Comparison of ENCODE assay signal across 7 cellular contexts in genomic region chr1:231319080-231319479, GRCh38.
"Had no signal": no experiment of that assay in that cellular context is flagged by ENCODE, and none has a peak within 500 bp of the region (broad histone marks: within the 10 kb centered on the region; RNA-seq: fewer than 3 reads in every experiment).

No MANE protein-coding gene starts in this region.

- FAIRE-seq: H1, H54, HTR-8/SVneo had no signal

- H2AFZ ChIP-seq: GM23338 had no signal

- H3K27ac Mint-ChIP-seq: GM23338, H9 had no signal

- H3K4me3 Mint-ChIP-seq: GM23338, H9, IgD-negative memory B cell had no signal

- H3K4me3 ChIP-seq: GM23338 had no signal

- H3K4me2 ChIP-seq: GM23338 had no signal

- H3K9me3 Mint-ChIP-seq: GM23338, H9, IgD-negative memory B cell had no signal

- ATAC-seq: GM23338 had no signal

- H3K27me3 Mint-ChIP-seq: IgD-negative memory B cell had no signal

- DNase-seq: HCEC 1CT had no signal

- H3K36me3 Mint-ChIP-seq: IgD-negative memory B cell had no signal
